Comparison of ENCODE assay signal across 8 cellular contexts in genomic region chr10:132685121-132685891, GRCh38.
A peak's percentile ranks its signal among the peaks of the same experiment; 100 is the strongest.
DNase-seq lines count a peak whose midpoint lies in the region; ATAC-seq lines count a peak whose summit lies in the region.

No MANE protein-coding gene starts in this region.

- POLR2A ChIA-PET in CD4-positive, alpha-beta memory T cell (lab: Charles Lee; ENCODE audit: partially characterized antibody): no interaction called here

- no peaks in the 10 kb centered on the region for H3K9me3 Mint-ChIP-seq in CD4-positive, alpha-beta memory T cell

- no peak overlapping the region for H3K4me3 Mint-ChIP-seq in CD4-positive, alpha-beta memory T cell

- H3K27ac ChIP-seq in mucosa of rectum (ENCODE audit: low read depth in 2 of 2, low read length in 2 of 2): peak overlapping the region; percentile 43 to 52
- H3K27ac ChIP-seq in CD4-positive, alpha-beta memory T cell (ENCODE audit: low read depth, low read length): no peak overlapping the region

- ATAC-seq in GM18907 (IDR thresholded peaks at IDR 0.05; ENCODE audit: unreplicated experiment) (no peak), GM18520 (IDR thresholded peaks at IDR 0.05; ENCODE audit: unreplicated experiment) (no peak)

- H3K4me3 ChIP-seq in mucosa of rectum (ENCODE audit: low read length in 2 of 2): peak overlapping the region in 1 of 2 donors; percentile 6
- no peak overlapping the region for H3K4me3 ChIP-seq in CD4-positive, alpha-beta memory T cell (ENCODE audit: low read length in 2 of 2)

- H3K27ac Mint-ChIP-seq in CD4-positive, alpha-beta memory T cell: no peak overlapping the region

- H3K4me1 Mint-ChIP-seq in CD4-positive, alpha-beta memory T cell: peaks cover 18 to 31% (median 24%) of the 10 kb centered on the region in 4 donors

- no peaks in the 10 kb centered on the region for H3K27me3 ChIP-seq in mucosa of rectum (ENCODE audit: control insufficient read depth in 2 of 2, insufficient read depth in 2 of 2, low read length in 2 of 2)
- H3K27me3 ChIP-seq in CD4-positive, alpha-beta memory T cell (ENCODE audit: insufficient read depth, low read length): no peaks in the 10 kb centered on the region

- no peak overlapping the region for H3K9ac ChIP-seq in mucosa of rectum (ENCODE audit: low read depth in 1 of 2, low read length in 2 of 2)

- CTCF ChIA-PET in CD4-positive, alpha-beta memory T cell (lab: Charles Lee; ENCODE audit: partially characterized antibody): no interaction called here

- peak; percentile 58 for DNase-seq in EH (ENCODE audit: low read depth)
- DNase-seq in NCI-H460 (ENCODE audit: extremely low read depth, low read depth): peak; percentile 18
- peak; percentile 45 for DNase-seq in dermis blood vessel endothelial cell
- no peak for DNase-seq in cerebellum (ENCODE audit: low spot score)
- no peak for DNase-seq in CD4-positive, alpha-beta memory T cell

- peaks cover 14 to 18% of the 10 kb centered on the region in 2 donors for H3K4me1 ChIP-seq in mucosa of rectum (ENCODE audit: control insufficient read depth in 2 of 2, insufficient read depth in 2 of 2, low read length in 2 of 2)
- peaks cover 9% of the 10 kb centered on the region for H3K4me1 ChIP-seq in CD4-positive, alpha-beta memory T cell (ENCODE audit: insufficient read depth, low read length)

- no peaks in the 10 kb centered on the region for H3K27me3 Mint-ChIP-seq in CD4-positive, alpha-beta memory T cell

- intact Hi-C loops in CD4-positive, alpha-beta memory T cell (cut with micrococcal nuclease): no loop called here

- no peaks in the 10 kb centered on the region for H3K9me3 ChIP-seq in mucosa of rectum (ENCODE audit: control insufficient read depth in 2 of 2, low read length in 2 of 2)
- no peaks in the 10 kb centered on the region for H3K9me3 ChIP-seq in CD4-positive, alpha-beta memory T cell (ENCODE audit: control insufficient read depth in 1 of 2, low read length in 2 of 2)

- peaks cover 0 to 22% of the 10 kb centered on the region in 2 donors for H3K36me3 Mint-ChIP-seq in CD4-positive, alpha-beta memory T cell

- H3K36me3 ChIP-seq in mucosa of rectum (ENCODE audit: control insufficient read depth in 2 of 2, insufficient read depth in 2 of 2, low read length in 2 of 2): no peaks in the 10 kb centered on the region
- H3K36me3 ChIP-seq in CD4-positive, alpha-beta memory T cell (ENCODE audit: insufficient read depth, low read length): peaks cover under 1% of the 10 kb centered on the region

Comparison
In these comparisons a context has a peak if more than half of its experiments do, and no peak if none do; other contexts are left out.
1. DNase-seq: peak in EH (single experiment), NCI-H460 (single experiment) and dermis blood vessel endothelial cell (single experiment); none in cerebellum (single experiment) and CD4-positive, alpha-beta memory T cell (0 of 5).